ENCODE assay signal across 10 cellular contexts in genomic region chr15:69298354-69298696, GRCh38. TPM values are rescaled to one million over a fixed set of nuclear protein-coding genes. Genes with fewer than 3 reads are reported as not detected.
DNase-seq lines count a peak whose midpoint lies in the region; ATAC-seq, FAIRE-seq and TF ChIP-seq lines count a peak whose summit lies in the region.
"Had no signal": no experiment of that assay in that cellular context is flagged by ENCODE, and none has a peak within 500 bp of the region (broad histone marks: within the 10 kb centered on the region; RNA-seq: fewer than 3 reads in every experiment).

No MANE protein-coding gene starts in this region.

- peaks cover 12% of the 10 kb centered on the region for H3K79me2 ChIP-seq in parathyroid adenoma

- no peak overlapping the region for H3K27ac Mint-ChIP-seq in Calu3 (ENCODE audit: unreplicated experiment)

- H3K27ac ChIP-seq in right atrium auricular region: no peak overlapping the region
- peak overlapping the region; percentile 55 for H3K27ac ChIP-seq in parathyroid adenoma

- H3K9me3 ChIP-seq in right atrium auricular region: no peaks in the 10 kb centered on the region
- H3K9me3 ChIP-seq in parathyroid adenoma (ENCODE audit: control insufficient read depth, low read length): no peaks in the 10 kb centered on the region

- H2AFZ ChIP-seq in parathyroid adenoma: peak overlapping the region; percentile 81

- H3K9me3 Mint-ChIP-seq in Calu3 (ENCODE audit: low read depth, unreplicated experiment): no peaks in the 10 kb centered on the region

- H3K4me3 Mint-ChIP-seq in Calu3 (ENCODE audit: low read depth, unreplicated experiment): peak overlapping the region; percentile 68

- peaks cover 8% of the 10 kb centered on the region for H3K4me1 Mint-ChIP-seq in Calu3 (ENCODE audit: low read depth, unreplicated experiment)

- H3K36me3 ChIP-seq in right atrium auricular region: no peaks in the 10 kb centered on the region
- H3K36me3 ChIP-seq in parathyroid adenoma (ENCODE audit: control insufficient read depth, insufficient read depth, low read length): no peaks in the 10 kb centered on the region

- no peak for TF ChIP-seq CTCF in Calu3 (IDR thresholded peaks at IDR 0.05; ENCODE audit: unreplicated experiment)
- TF ChIP-seq CTCF in WI38 (IDR thresholded peaks at IDR 0.05; ENCODE audit: low read depth, low read length): no peak
- TF ChIP-seq CTCF in right atrium auricular region (IDR thresholded peaks at IDR 0.05): no peak
- TF ChIP-seq CTCF in parathyroid adenoma (IDR thresholded peaks at IDR 0.05): no peak

- no peak overlapping the region for H3K9ac ChIP-seq in parathyroid adenoma

- intact Hi-C loops in Calu3 (cut with micrococcal nuclease; ENCODE audit: unreplicated experiment): no loop called here

- ATAC-seq in HG03342 (IDR thresholded peaks at IDR 0.05; ENCODE audit: unreplicated experiment): no peak

- H3K27me3 ChIP-seq in right atrium auricular region (peaks cover 0 to 6% of the 10 kb centered on the region in 2 donors), parathyroid adenoma (ENCODE audit: control insufficient read depth, insufficient read depth, low read length) (no peaks in the 10 kb centered on the region)

- peak overlapping the region; percentile 66 for H3K4me2 ChIP-seq in parathyroid adenoma (ENCODE audit: low read length)

- no TSS peak for BruUV-seq in Calu3 (replicated peaks; lab: Mats Ljungman, UMichigan)

- no peak for FAIRE-seq in HTR-8/SVneo (lab: Jason Lieb, UNC)

- peak overlapping the region; percentile 62 for H3K4me3 ChIP-seq in WI38 (ENCODE audit: low read depth, low read length)
- peak overlapping the region; percentile 46 to 61 for H3K4me3 ChIP-seq in right atrium auricular region
- peak overlapping the region; percentile 47 for H3K4me3 ChIP-seq in parathyroid adenoma (ENCODE audit: low read depth, low read length)

- DNase-seq in Calu3 (no peak), right atrium auricular region (ENCODE audit: low spot score) (no peak), inferior parietal cortex (ENCODE audit: extremely low spot score) (no peak), HTR-8/SVneo (ENCODE audit: insufficient read length, low spot score) (no peak), COLO829 (ENCODE audit: low spot score) (no peak)
- DNase-seq: activated naive CD4-positive, alpha-beta T cell; NCI-H187 had no signal

- CTCF ChIA-PET in Calu3 (lab: Charles Lee): no interaction called here

- H3K36me3 Mint-ChIP-seq in Calu3 (ENCODE audit: insufficient read depth, unreplicated experiment): peaks cover 10% of the 10 kb centered on the region

- H3K4me1 ChIP-seq in right atrium auricular region (peaks cover 0 to 12% of the 10 kb centered on the region in 2 donors), parathyroid adenoma (peaks cover 4% of the 10 kb centered on the region)

- H3K27me3 Mint-ChIP-seq in Calu3 (ENCODE audit: unreplicated experiment): peaks cover 71% of the 10 kb centered on the region

RNA-seq across cellular contexts. Expression of gene PAQR5, which starts 0.4 kb away (rescaled TPM):
- total RNA-seq in Calu3 (2022) (1.8 and 2.5 TPM in 2 replicates), right atrium auricular region (1 to 10 TPM in 1 of 2 donors, under 1 TPM in 1; 0.74 to 5.0 TPM)
